In the genomic region with DNA sequence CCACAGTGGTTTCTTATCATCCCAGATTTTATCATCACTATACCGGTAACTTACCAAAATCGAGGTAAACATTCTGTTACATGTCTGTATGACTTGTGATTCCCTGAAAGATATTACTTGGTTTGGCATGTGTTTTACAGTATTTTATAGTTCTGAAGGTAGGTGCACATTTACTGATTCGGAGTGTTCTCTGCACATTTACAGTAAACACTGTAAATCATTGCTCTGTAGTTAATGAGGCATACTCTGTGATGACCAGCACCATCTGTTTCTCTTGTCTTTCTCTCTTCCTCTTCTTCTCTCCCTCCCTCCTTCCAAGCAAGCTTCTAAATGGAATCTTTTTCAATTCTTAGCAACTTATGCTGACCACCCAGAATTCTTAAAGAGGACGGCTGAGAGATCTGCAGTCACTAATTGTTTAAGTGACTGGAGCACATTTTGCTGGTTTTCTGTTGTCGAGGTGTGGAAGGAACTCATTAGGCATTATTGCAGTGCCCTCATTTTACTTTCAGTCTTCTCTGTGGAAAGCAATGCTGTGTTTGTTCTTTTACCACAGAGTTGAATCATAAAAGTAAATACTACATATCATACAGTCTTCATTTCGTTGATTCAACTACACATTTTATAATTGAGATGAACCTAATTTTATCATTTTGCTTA, we compare ENCODE assay signal across 10 cellular contexts.
DNase-seq lines count a peak whose midpoint lies in the region; ATAC-seq and TF ChIP-seq lines count a peak whose summit lies in the region.
"Had no signal": no experiment of that assay in that cellular context is flagged by ENCODE, and none has a peak within 500 bp of the region (broad histone marks: within the 10 kb centered on the region; RNA-seq: fewer than 3 reads in every experiment).

No MANE protein-coding gene starts in this region.

- no peak for TF ChIP-seq CTCF in CD4-positive, alpha-beta T cell (IDR thresholded peaks at IDR 0.05)
- no peak for TF ChIP-seq CTCF in mucosa of descending colon (IDR thresholded peaks at IDR 0.05)

- 54 to 64% methylated on average over 6 of the region's 6 CpGs for WGBS in GM23248 (ENCODE audit: low coverage in 1 of 2, low lambda C conversion rate in 2 of 2, missing lambda C conversion rate in 2 of 2), 2 experiments

- POLR2A ChIA-PET in CD4-positive, alpha-beta T cell (lab: Charles Lee): interaction anchor here (0.6 kb wide), 1 partner anchor 77 kb away, joined by 3 read pairs; no protein-coding TSS in a partner anchor
- POLR2A ChIA-PET in activated CD4-positive, alpha-beta memory T cell treated with anti-CD3 and anti-CD28 coated beads, Interleukin-2, amount 10 ng/mL, durations not matched to agents 7 days and 5 days (lab: Charles Lee): no interaction called here

- peak overlapping the region; percentile 61 for H3K4me3 Mint-ChIP-seq in CD4-positive, alpha-beta T cell
- peak overlapping the region; percentile 27 for H3K4me3 Mint-ChIP-seq in activated CD4-positive, alpha-beta memory T cell treated with anti-CD3 and anti-CD28 coated beads, Interleukin-2, amount 10 ng/mL, durations not matched to agents 7 days and 5 days

- no peaks in the 10 kb centered on the region; the same call in 1 of the 2 replicates for H4K20me1 ChIP-seq in GM23248 (ENCODE audit: insufficient read depth)

- no peaks in the 10 kb centered on the region for H3K9me3 Mint-ChIP-seq in CD4-positive, alpha-beta T cell
- H3K9me3 Mint-ChIP-seq in activated CD4-positive, alpha-beta memory T cell treated with anti-CD3 and anti-CD28 coated beads, Interleukin-2, amount 10 ng/mL, durations not matched to agents 7 days and 5 days: no peaks in the 10 kb centered on the region

- intact Hi-C loops in CD4-positive, alpha-beta T cell (cut with DNase I, micrococcal nuclease): loop anchor here in 1 of 2 experiments (5.0 to 10.0 kb wide), 2 partner anchors 69 to 127 kb away; a partner anchor contains a TSS
- intact Hi-C loops in mucosa of descending colon (cut with DNase I, micrococcal nuclease): loop anchor here in 1 of 2 donors (5.0 kb wide), 1 partner anchor 114 kb away; no protein-coding TSS in a partner anchor

- no peaks in the 10 kb centered on the region for H3K9me3 ChIP-seq in CD4-positive, alpha-beta T cell (ENCODE audit: control insufficient read depth, low read length)
- H3K9me3 ChIP-seq in GM23248 (ENCODE audit: low read depth) (no peaks in the 10 kb centered on the region), mucosa of descending colon (no peaks in the 10 kb centered on the region)
- H3K9me3 ChIP-seq: psoas muscle had no signal

- H3K27ac Mint-ChIP-seq in CD4-positive, alpha-beta T cell: peak overlapping the region; percentile 67
- H3K27ac Mint-ChIP-seq in activated CD4-positive, alpha-beta memory T cell treated with anti-CD3 and anti-CD28 coated beads, Interleukin-2, amount 10 ng/mL, durations not matched to agents 7 days and 5 days: peak overlapping the region; percentile 43

- H3K4me3 ChIP-seq in GM23248: 0 out of 2 replicates have a peak overlapping the region, but pooled peaks have one; percentile 13
- no peak overlapping the region for H3K4me3 ChIP-seq in mucosa of descending colon
- H3K4me3 ChIP-seq: psoas muscle had no signal

- H3K4me1 ChIP-seq in GM23248 (ENCODE audit: insufficient read depth) (peaks cover 30% of the 10 kb centered on the region), mucosa of descending colon (ENCODE audit: low read depth) (peaks cover 19% of the 10 kb centered on the region)

- H2AFZ ChIP-seq in GM23248: no peak overlapping the region

- peak overlapping the region; percentile 5 for H3K4me2 ChIP-seq in GM23248 (ENCODE audit: unreplicated experiment)

- no peaks in the 10 kb centered on the region for H3K27me3 ChIP-seq in CD4-positive, alpha-beta T cell (ENCODE audit: control insufficient read depth, insufficient read depth, low read length)
- no peaks in the 10 kb centered on the region for H3K27me3 ChIP-seq in GM23248 (replicated peaks; ENCODE audit: insufficient read depth)

- CTCF ChIA-PET in CD4-positive, alpha-beta T cell (lab: Charles Lee): no interaction called here
- CTCF ChIA-PET in activated CD4-positive, alpha-beta memory T cell treated with anti-CD3 and anti-CD28 coated beads, Interleukin-2, amount 10 ng/mL, durations not matched to agents 7 days and 5 days (lab: Charles Lee): no interaction called here

- peaks cover 32% of the 10 kb centered on the region for H3K36me3 Mint-ChIP-seq in CD4-positive, alpha-beta T cell (ENCODE audit: low read depth)
- H3K36me3 Mint-ChIP-seq in activated CD4-positive, alpha-beta memory T cell treated with anti-CD3 and anti-CD28 coated beads, Interleukin-2, amount 10 ng/mL, durations not matched to agents 7 days and 5 days (ENCODE audit: low read depth): peaks cover 28% of the 10 kb centered on the region

- no peak overlapping the region for H3K9ac ChIP-seq in GM23248

- H3K27me3 Mint-ChIP-seq in CD4-positive, alpha-beta T cell: no peaks in the 10 kb centered on the region
- no peaks in the 10 kb centered on the region for H3K27me3 Mint-ChIP-seq in activated CD4-positive, alpha-beta memory T cell treated with anti-CD3 and anti-CD28 coated beads, Interleukin-2, amount 10 ng/mL, durations not matched to agents 7 days and 5 days

- no peak for DNase-seq in CD4-positive, alpha-beta T cell
- DNase-seq in GM23248: peak; percentile 38
- no peak for DNase-seq in activated CD4-positive, alpha-beta memory T cell treated with anti-CD3 and anti-CD28 coated beads, Interleukin-2, amount 10 ng/mL, durations not matched to agents 7 days and 5 days
- DNase-seq in mucosa of descending colon: no peak
- DNase-seq in SHP77 treated with DMSO at 0.1 percent for 48 hours (lab: John Stamatoyannopoulos, UW): no peak
- DNase-seq in NCI-H146 (lab: John Stamatoyannopoulos, UW): no peak
- no peak for DNase-seq in middle frontal gyrus (ENCODE audit: extremely low spot score, low spot score)
- DNase-seq in DMS153 (lab: John Stamatoyannopoulos, UW): no peak
- DNase-seq: anterior cingulate cortex, psoas muscle had no signal

- no peaks in the 10 kb centered on the region for H3K9me2 ChIP-seq in GM23248 (ENCODE audit: insufficient read depth)

- no peak overlapping the region for H3K27ac ChIP-seq in CD4-positive, alpha-beta T cell (ENCODE audit: low read depth, low read length)
- no peak overlapping the region for H3K27ac ChIP-seq in GM23248
- H3K27ac ChIP-seq: psoas muscle had no signal

- H3K4me1 Mint-ChIP-seq in CD4-positive, alpha-beta T cell (ENCODE audit: low read depth): peaks cover 75% of the 10 kb centered on the region
- H3K4me1 Mint-ChIP-seq in activated CD4-positive, alpha-beta memory T cell treated with anti-CD3 and anti-CD28 coated beads, Interleukin-2, amount 10 ng/mL, durations not matched to agents 7 days and 5 days: peaks cover 20% of the 10 kb centered on the region

- H3F3A ChIP-seq in GM23248 (ENCODE audit: insufficient read depth): peaks cover 18% of the 10 kb centered on the region

- no peaks in the 10 kb centered on the region for H3K36me3 ChIP-seq in GM23248 (ENCODE audit: low read depth)
- H3K36me3 ChIP-seq in mucosa of descending colon (ENCODE audit: low read depth): no peaks in the 10 kb centered on the region

- ATAC-seq in CD4-positive, alpha-beta T cell (ENCODE audit: poor library complexity): peak; percentile 43
- peak; percentile 41 for ATAC-seq in mucosa of descending colon
- ATAC-seq: psoas muscle had no signal

- in situ Hi-C loops in GM23248 (cut with MboI): no loop called here

- H3K79me2 ChIP-seq in GM23248 (ENCODE audit: insufficient read depth): peaks cover 87% of the 10 kb centered on the region
